ENCODE assay signal across 15 cellular contexts in genomic region chr5:121500262-121500792, GRCh38.
DNase-seq lines count a peak whose midpoint lies in the region; ATAC-seq, FAIRE-seq and TF ChIP-seq lines count a peak whose summit lies in the region.
"Had no signal": no experiment of that assay in that cellular context is flagged by ENCODE, and none has a peak within 500 bp of the region (broad histone marks: within the 10 kb centered on the region; RNA-seq: fewer than 3 reads in every experiment).

No MANE protein-coding gene starts in this region.

- TF ChIP-seq EP300 in H1 (IDR thresholded peaks at IDR 0.05; ENCODE audit: borderline replicate concordance in 1 of 2, low read depth in 2 of 2, low read length in 2 of 2) = no peak

- no peak for TF ChIP-seq RAD21 in H1 (IDR thresholded peaks at IDR 0.05 in 1 of 2, conservative IDR thresholded peaks at IDR 0.05 in 1 of 2; ENCODE audit: low read depth in 2 of 2, low read length in 2 of 2)

- in situ Hi-C loops in HAP-1 (cut with MboI; ENCODE audit: low sequenced_read_pairs) = no loop called here

- H2BK120ac ChIP-seq in H1 (replicated peaks; ENCODE audit: low read depth, low read length) = no peak overlapping the region

- no peak overlapping the region for H2BK15ac ChIP-seq in H1 (ENCODE audit: low read length)

- WGBS in H1 (ENCODE audit: extremely low coverage in 1 of 2, insufficient coverage in 1 of 2, insufficient read length in 1 of 2, insufficient replicate concordance in 2 of 2, low coverage in 1 of 2, low lambda C conversion rate in 2 of 2, missing lambda C conversion rate in 1 of 2), 2 experiments = 52% methylated on average over 2 of the region's 2 CpGs; no CpG with 5 or more reads in 1 of the 2 experiments

- H3K4me2 ChIP-seq in H1 (ENCODE audit: insufficient read depth in 1 of 2, low read depth in 2 of 2, low read length in 2 of 2) = peak overlapping the region; percentile 10 to 41; a peak in 2 of 4 replicates

- H2AFZ ChIP-seq in H1 (ENCODE audit: low read length) = no peak overlapping the region

- H3K36me3 ChIP-seq in HAP-1 (replicated peaks) (no peaks in the 10 kb centered on the region), H1 (ENCODE audit: control insufficient read depth in 2 of 4, insufficient read depth in 4 of 4, low read length in 3 of 4) (no peaks in the 10 kb centered on the region)

- H2BK20ac ChIP-seq in H1 (ENCODE audit: low read length) = no peak overlapping the region

- DNase-seq in HAP-1 (ENCODE audit: low spot score in 2 of 2) (peak; percentile 58 to 90), H1 (ENCODE audit: low read depth in 1 of 2, low spot score in 2 of 2) (no peak), inferior parietal cortex (ENCODE audit: extremely low spot score) (peak; percentile 33), superior temporal gyrus (ENCODE audit: extremely low spot score) (peak; percentile 38), RWPE1 (ENCODE audit: low spot score) (no peak)
- DNase-seq: C1 segment of cervical spinal cord, DMS79, Karpas-422, NCI-H1048, NCI-H1436, NCI-H1930, NCI-H526, PC-3 had no signal

- H4K5ac ChIP-seq in H1 (ENCODE audit: insufficient read length, low read depth, low read length) = no peak overlapping the region

- no peaks in the 10 kb centered on the region for H3K23me2 ChIP-seq in H1 (ENCODE audit: low read depth, low read length)

- no peak overlapping the region for H2BK5ac ChIP-seq in H1 (ENCODE audit: low read depth, low read length)

- H3K18ac ChIP-seq in H1 (ENCODE audit: extremely low read depth, low read length) = no peak overlapping the region

- no peaks in the 10 kb centered on the region for H3K79me1 ChIP-seq in H1 (ENCODE audit: low read depth, low read length)

- no peak overlapping the region for H4K8ac ChIP-seq in H1 (ENCODE audit: extremely low read depth, insufficient read depth, low read length)

- H3K27me3 ChIP-seq in HAP-1 (ENCODE audit: low read depth) (no peaks in the 10 kb centered on the region), H1 (replicated peaks in 1 of 4; ENCODE audit: control insufficient read depth in 3 of 4, extremely low read depth in 1 of 4, insufficient read depth in 3 of 4, low read length in 3 of 4) (no peaks in the 10 kb centered on the region)

- no peaks in the 10 kb centered on the region for H4K20me1 ChIP-seq in H1 (replicated peaks in 1 of 2; ENCODE audit: control insufficient read depth in 1 of 2, insufficient read depth in 2 of 2, low read length in 2 of 2)

- H3K9me3 ChIP-seq in HAP-1 = no peaks in the 10 kb centered on the region
- H3K9me3 ChIP-seq in H1 (ENCODE audit: insufficient read depth in 2 of 2, low read depth in 1 of 2, low read length in 1 of 2) = no peaks in the 10 kb centered on the region

- H3K4ac ChIP-seq in H1 (replicated peaks; ENCODE audit: insufficient read length, low read depth, low read length) = no peak overlapping the region

- H3K23ac ChIP-seq in H1 (ENCODE audit: insufficient read length) = no peak overlapping the region

- H4K91ac ChIP-seq in H1 (replicated peaks; ENCODE audit: insufficient read length, low read length) = no peak overlapping the region

- no peaks in the 10 kb centered on the region for H3K79me2 ChIP-seq in H1 (ENCODE audit: control insufficient read depth in 1 of 2, insufficient read depth in 2 of 2, low read length in 2 of 2)

- ATAC-seq in HG02981 (IDR thresholded peaks at IDR 0.05; ENCODE audit: unreplicated experiment) (no peak), HG03196 (IDR thresholded peaks at IDR 0.05; ENCODE audit: unreplicated experiment) (no peak)
- ATAC-seq: PC-3 had no signal

- no peak for TF ChIP-seq POLR2A in H1 (IDR thresholded peaks at IDR 0.05; ENCODE audit: control extremely low read depth in 1 of 2, low read depth in 2 of 2, low read length in 2 of 2)

- CTCF ChIA-PET in H1 (lab: Charles Lee; ENCODE audit: partially characterized antibody) = no interaction called here
- CTCF ChIA-PET in RWPE1 (lab: Yijun Ruan, JAX) = no interaction called here

- POLR2A ChIA-PET in H1 (lab: Charles Lee; ENCODE audit: partially characterized antibody) = no interaction called here
- POLR2A ChIA-PET in RWPE1 (lab: Yijun Ruan, JAX; ENCODE audit: low non-redundant PET) = no interaction called here

- TF ChIP-seq CTCF in H1 (IDR thresholded peaks at IDR 0.05; ENCODE audit: control extremely low read depth in 1 of 3, insufficient read depth in 1 of 3, low read depth in 1 of 3, low read length in 3 of 3) (no peak), RWPE1 (conservative IDR thresholded peaks at IDR 0.05; ENCODE audit: low read depth) (no peak)

- H3K27ac ChIP-seq in H1 (ENCODE audit: low read depth, low read length) = no peak overlapping the region
- H3K27ac ChIP-seq in RWPE1 = no peak overlapping the region

- H3K4me3 ChIP-seq in HAP-1 = no peak overlapping the region
- no peak overlapping the region for H3K4me3 ChIP-seq in H1 (ENCODE audit: extremely low read depth in 1 of 4, insufficient read depth in 2 of 4, low read depth in 3 of 4, low read length in 4 of 4)

- H3K4me1 ChIP-seq in HAP-1 (peaks cover 31% of the 10 kb centered on the region), H1 (replicated peaks in 1 of 4; ENCODE audit: control insufficient read depth in 3 of 4, insufficient read depth in 4 of 4, low read length in 3 of 4) (peaks cover 0 to 3% (median under 1%) of the 10 kb centered on the region in 4 experiments; a peak in 2 of 7 replicates)

- H3K56ac ChIP-seq in H1 (replicated peaks; ENCODE audit: insufficient read length, low read depth, low read length) = no peak overlapping the region

- no peak overlapping the region for H2AK5ac ChIP-seq in H1 (ENCODE audit: low read depth, low read length)

- no peak overlapping the region for H3K14ac ChIP-seq in H1 (ENCODE audit: insufficient read length)

- H3K9ac ChIP-seq in H1 (replicated peaks in 1 of 4; ENCODE audit: extremely low read depth in 1 of 4, low read depth in 3 of 4, low read length in 3 of 4) = no peak overlapping the region

- no peak for FAIRE-seq in H1 (lab: Jason Lieb, UNC)

- H2BK12ac ChIP-seq in H1 (ENCODE audit: low read depth, low read length) = no peak overlapping the region

TF ChIP-seq in H1, 55 proteins besides CTCF, POLR2A, EP300 and RAD21:
- no peak for TF ChIP-seq BACH1 (IDR thresholded peaks at IDR 0.05; ENCODE audit: low read length)
- no peak for TF ChIP-seq KDM5A (IDR thresholded peaks at IDR 0.05; ENCODE audit: low read length)
- no peak for TF ChIP-seq JUND (IDR thresholded peaks at IDR 0.05; ENCODE audit: low read length)
- TF ChIP-seq SIX5 (IDR thresholded peaks at IDR 0.05; ENCODE audit: low read depth, low read length) = no peak
- TF ChIP-seq TAF7 (optimal IDR thresholded peaks at IDR 0.05; ENCODE audit: borderline replicate concordance, low read depth, low read length) = no peak
- no peak for TF ChIP-seq GABPA (IDR thresholded peaks at IDR 0.05; ENCODE audit: borderline replicate concordance, insufficient read depth, low read length)
- TF ChIP-seq RXRA (IDR thresholded peaks at IDR 0.05; ENCODE audit: insufficient read depth, low read depth, low read length) = no peak
- no peak for TF ChIP-seq CBX5 (IDR thresholded peaks at IDR 0.05; ENCODE audit: low read depth, low read length)

Comparison
In these comparisons a context has a peak if more than half of its experiments do, and no peak if none do; other contexts are left out.
1. DNase-seq: peak in HAP-1 (2 of 2), inferior parietal cortex (single experiment) and superior temporal gyrus (single experiment); none in H1 (0 of 2) and RWPE1 (single experiment).